Comparison of ENCODE assay signal across 1 cellular context in the genomic region with DNA sequence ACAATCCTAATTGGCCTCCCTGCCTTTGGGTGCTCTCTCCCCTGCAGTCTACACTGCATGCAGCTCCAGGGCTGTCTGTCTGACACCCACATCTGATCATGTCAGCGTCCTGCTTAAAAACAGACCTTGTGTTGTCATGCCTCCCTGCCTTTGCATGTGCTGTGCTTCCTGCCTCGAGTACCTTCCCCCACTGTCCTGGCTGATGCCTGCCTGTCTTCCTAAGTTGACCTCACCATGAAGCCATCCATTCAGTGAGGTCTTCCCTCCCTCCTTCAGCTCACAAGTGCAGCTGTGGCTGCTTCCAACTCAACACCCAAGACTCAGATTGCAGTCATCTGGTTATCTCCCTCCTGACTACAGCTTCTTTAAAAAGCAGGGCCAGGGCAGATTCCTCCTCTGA.
TF ChIP-seq lines count a peak whose summit lies in the region.

No MANE protein-coding gene starts in this region.

TF ChIP-seq in GM23338, 12 proteins besides CTCF, POLR2A, EP300 and RAD21 (continued from another document):
- TF ChIP-seq ZNF114 (CRISPR knock-in tag; IDR thresholded peaks at IDR 0.05) (no peak), JUNB (IDR thresholded peaks at IDR 0.05; ENCODE audit: unreplicated experiment) (no peak), NANOG (IDR thresholded peaks at IDR 0.05; ENCODE audit: borderline replicate concordance) (no peak), EZH2 (IDR thresholded peaks at IDR 0.05; ENCODE audit: low read depth, unreplicated experiment) (no peak)
- TF ChIP-seq, protein P1, sequence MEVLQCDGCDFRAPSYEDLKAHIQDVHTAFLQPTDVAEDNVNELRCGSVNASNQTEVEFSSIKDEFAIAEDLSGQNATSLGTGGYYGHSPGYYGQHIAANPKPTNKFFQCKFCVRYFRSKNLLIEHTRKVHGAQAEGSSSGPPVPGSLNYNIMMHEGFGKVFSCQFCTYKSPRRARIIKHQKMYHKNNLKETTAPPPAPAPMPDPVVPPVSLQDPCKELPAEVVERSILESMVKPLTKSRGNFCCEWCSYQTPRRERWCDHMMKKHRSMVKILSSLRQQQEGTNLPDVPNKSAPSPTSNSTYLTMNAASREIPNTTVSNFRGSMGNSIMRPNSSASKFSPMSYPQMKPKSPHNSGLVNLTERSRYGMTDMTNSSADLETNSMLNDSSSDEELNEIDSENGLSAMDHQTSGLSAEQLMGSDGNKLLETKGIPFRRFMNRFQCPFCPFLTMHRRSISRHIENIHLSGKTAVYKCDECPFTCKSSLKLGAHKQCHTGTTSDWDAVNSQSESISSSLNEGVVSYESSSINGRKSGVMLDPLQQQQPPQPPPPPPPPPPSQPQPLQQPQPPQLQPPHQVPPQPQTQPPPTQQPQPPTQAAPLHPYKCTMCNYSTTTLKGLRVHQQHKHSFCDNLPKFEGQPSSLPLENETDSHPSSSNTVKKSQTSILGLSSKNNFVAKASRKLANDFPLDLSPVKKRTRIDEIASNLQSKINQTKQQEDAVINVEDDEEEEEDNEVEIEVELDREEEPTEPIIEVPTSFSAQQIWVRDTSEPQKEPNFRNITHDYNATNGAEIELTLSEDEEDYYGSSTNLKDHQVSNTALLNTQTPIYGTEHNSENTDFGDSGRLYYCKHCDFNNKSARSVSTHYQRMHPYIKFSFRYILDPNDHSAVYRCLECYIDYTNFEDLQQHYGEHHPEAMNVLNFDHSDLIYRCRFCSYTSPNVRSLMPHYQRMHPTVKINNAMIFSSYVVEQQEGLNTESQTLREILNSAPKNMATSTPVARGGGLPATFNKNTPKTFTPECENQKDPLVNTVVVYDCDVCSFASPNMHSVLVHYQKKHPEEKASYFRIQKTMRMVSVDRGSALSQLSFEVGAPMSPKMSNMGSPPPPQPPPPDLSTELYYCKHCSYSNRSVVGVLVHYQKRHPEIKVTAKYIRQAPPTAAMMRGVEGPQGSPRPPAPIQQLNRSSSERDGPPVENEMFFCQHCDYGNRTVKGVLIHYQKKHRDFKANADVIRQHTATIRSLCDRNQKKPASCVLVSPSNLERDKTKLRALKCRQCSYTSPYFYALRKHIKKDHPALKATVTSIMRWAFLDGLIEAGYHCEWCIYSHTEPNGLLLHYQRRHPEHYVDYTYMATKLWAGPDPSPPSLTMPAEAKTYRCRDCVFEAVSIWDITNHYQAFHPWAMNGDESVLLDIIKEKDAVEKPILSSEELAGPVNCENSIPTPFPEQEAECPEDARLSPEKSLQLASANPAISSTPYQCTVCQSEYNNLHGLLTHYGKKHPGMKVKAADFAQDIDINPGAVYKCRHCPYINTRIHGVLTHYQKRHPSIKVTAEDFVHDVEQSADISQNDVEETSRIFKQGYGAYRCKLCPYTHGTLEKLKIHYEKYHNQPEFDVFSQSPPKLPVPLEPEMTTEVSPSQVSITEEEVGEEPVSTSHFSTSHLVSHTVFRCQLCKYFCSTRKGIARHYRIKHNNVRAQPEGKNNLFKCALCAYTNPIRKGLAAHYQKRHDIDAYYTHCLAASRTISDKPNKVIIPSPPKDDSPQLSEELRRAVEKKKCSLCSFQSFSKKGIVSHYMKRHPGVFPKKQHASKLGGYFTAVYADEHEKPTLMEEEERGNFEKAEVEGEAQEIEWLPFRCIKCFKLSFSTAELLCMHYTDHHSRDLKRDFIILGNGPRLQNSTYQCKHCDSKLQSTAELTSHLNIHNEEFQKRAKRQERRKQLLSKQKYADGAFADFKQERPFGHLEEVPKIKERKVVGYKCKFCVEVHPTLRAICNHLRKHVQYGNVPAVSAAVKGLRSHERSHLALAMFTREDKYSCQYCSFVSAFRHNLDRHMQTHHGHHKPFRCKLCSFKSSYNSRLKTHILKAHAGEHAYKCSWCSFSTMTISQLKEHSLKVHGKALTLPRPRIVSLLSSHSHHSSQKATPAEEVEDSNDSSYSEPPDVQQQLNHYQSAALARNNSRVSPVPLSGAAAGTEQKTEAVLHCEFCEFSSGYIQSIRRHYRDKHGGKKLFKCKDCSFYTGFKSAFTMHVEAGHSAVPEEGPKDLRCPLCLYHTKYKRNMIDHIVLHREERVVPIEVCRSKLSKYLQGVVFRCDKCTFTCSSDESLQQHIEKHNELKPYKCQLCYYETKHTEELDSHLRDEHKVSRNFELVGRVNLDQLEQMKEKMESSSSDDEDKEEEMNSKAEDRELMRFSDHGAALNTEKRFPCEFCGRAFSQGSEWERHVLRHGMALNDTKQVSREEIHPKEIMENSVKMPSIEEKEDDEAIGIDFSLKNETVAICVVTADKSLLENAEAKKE (CRISPR knock-in tag; IDR thresholded peaks at IDR 0.05): no peak
- TF ChIP-seq, protein P2, sequence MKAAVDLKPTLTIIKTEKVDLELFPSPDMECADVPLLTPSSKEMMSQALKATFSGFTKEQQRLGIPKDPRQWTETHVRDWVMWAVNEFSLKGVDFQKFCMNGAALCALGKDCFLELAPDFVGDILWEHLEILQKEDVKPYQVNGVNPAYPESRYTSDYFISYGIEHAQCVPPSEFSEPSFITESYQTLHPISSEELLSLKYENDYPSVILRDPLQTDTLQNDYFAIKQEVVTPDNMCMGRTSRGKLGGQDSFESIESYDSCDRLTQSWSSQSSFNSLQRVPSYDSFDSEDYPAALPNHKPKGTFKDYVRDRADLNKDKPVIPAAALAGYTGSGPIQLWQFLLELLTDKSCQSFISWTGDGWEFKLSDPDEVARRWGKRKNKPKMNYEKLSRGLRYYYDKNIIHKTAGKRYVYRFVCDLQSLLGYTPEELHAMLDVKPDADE (IDR thresholded peaks at IDR 0.05): no peak
TF ChIP-seq in GM23338: peak in this region for 0.
